Comparison of ENCODE assay signal across 1 cellular context in the genomic region with DNA sequence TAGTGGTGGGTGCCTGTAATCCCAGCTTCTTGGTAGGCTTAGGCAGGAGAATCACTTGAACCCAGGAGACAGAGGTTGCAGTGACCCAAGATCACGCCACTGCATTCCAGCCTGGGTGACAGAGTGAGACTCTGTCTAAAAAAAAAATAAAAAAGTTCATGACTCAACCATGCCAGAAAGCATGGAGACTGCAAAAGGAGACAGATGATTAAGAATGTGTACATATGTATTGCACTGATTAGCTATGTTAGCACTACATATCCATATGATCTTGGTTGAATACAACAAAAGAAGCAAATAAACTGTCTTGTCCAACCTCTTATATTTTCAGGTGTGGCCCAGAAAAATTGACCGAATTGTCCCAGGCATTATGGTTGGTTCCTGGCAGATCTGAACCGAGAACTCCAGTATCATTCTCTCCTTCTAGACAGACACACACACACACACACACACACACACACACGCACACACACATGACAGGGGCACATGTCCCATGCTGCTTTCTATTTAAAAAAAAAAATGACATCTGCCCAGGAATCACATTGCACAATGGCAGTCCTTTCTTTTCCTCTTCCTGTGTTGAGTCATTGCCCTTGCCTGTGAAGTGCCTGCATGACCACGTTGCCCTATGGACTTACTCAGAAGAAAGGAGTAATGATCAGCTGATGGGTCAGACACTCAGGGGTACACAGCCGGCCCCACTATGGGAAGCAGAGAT.
TF ChIP-seq lines count a peak whose summit lies in the region.

No MANE protein-coding gene starts in this region.

TF ChIP-seq in HepG2, 621 proteins besides CTCF, POLR2A, EP300 and RAD21 (continued from another document and continues in another):
- TF ChIP-seq ZNF691 (CRISPR knock-in tag; IDR thresholded peaks at IDR 0.05; ENCODE audit: borderline replicate concordance, low read depth) (no peak), ZNF549 (CRISPR knock-in tag; IDR thresholded peaks at IDR 0.05) (no peak), SIN3B (IDR thresholded peaks at IDR 0.05; ENCODE audit: low read length) (no peak), PHF20 (CRISPR knock-in tag; IDR thresholded peaks at IDR 0.05) (no peak), RFXAP (CRISPR knock-in tag; IDR thresholded peaks at IDR 0.05; ENCODE audit: borderline replicate concordance) (no peak), ZBTB43 (CRISPR knock-in tag; conservative IDR thresholded peaks at IDR 0.05) (no peak), ZNF891 (CRISPR knock-in tag; IDR thresholded peaks at IDR 0.05) (no peak), ZNF841 (CRISPR knock-in tag; IDR thresholded peaks at IDR 0.05; ENCODE audit: borderline replicate concordance) (no peak), REST (IDR thresholded peaks at IDR 0.05; ENCODE audit: borderline replicate concordance in 1 of 2, low read depth in 1 of 2, low read length in 2 of 2) (peak in 1 of 2 experiments; percentile 41; a peak in 1 of 4 replicates), ZNF274 (CRISPR knock-in tag; IDR thresholded peaks at IDR 0.05) (no peak), ZNF761 (CRISPR knock-in tag; conservative IDR thresholded peaks at IDR 0.05) (no peak), ZFAT (CRISPR knock-in tag; conservative IDR thresholded peaks at IDR 0.05) (no peak), ZNF543 (CRISPR knock-in tag; IDR thresholded peaks at IDR 0.05) (no peak), ZNF256 (CRISPR knock-in tag; conservative IDR thresholded peaks at IDR 0.05) (no peak), ZBTB8A (CRISPR knock-in tag; IDR thresholded peaks at IDR 0.05; ENCODE audit: borderline replicate concordance, low read depth) (no peak)
- TF ChIP-seq, protein P1, sequence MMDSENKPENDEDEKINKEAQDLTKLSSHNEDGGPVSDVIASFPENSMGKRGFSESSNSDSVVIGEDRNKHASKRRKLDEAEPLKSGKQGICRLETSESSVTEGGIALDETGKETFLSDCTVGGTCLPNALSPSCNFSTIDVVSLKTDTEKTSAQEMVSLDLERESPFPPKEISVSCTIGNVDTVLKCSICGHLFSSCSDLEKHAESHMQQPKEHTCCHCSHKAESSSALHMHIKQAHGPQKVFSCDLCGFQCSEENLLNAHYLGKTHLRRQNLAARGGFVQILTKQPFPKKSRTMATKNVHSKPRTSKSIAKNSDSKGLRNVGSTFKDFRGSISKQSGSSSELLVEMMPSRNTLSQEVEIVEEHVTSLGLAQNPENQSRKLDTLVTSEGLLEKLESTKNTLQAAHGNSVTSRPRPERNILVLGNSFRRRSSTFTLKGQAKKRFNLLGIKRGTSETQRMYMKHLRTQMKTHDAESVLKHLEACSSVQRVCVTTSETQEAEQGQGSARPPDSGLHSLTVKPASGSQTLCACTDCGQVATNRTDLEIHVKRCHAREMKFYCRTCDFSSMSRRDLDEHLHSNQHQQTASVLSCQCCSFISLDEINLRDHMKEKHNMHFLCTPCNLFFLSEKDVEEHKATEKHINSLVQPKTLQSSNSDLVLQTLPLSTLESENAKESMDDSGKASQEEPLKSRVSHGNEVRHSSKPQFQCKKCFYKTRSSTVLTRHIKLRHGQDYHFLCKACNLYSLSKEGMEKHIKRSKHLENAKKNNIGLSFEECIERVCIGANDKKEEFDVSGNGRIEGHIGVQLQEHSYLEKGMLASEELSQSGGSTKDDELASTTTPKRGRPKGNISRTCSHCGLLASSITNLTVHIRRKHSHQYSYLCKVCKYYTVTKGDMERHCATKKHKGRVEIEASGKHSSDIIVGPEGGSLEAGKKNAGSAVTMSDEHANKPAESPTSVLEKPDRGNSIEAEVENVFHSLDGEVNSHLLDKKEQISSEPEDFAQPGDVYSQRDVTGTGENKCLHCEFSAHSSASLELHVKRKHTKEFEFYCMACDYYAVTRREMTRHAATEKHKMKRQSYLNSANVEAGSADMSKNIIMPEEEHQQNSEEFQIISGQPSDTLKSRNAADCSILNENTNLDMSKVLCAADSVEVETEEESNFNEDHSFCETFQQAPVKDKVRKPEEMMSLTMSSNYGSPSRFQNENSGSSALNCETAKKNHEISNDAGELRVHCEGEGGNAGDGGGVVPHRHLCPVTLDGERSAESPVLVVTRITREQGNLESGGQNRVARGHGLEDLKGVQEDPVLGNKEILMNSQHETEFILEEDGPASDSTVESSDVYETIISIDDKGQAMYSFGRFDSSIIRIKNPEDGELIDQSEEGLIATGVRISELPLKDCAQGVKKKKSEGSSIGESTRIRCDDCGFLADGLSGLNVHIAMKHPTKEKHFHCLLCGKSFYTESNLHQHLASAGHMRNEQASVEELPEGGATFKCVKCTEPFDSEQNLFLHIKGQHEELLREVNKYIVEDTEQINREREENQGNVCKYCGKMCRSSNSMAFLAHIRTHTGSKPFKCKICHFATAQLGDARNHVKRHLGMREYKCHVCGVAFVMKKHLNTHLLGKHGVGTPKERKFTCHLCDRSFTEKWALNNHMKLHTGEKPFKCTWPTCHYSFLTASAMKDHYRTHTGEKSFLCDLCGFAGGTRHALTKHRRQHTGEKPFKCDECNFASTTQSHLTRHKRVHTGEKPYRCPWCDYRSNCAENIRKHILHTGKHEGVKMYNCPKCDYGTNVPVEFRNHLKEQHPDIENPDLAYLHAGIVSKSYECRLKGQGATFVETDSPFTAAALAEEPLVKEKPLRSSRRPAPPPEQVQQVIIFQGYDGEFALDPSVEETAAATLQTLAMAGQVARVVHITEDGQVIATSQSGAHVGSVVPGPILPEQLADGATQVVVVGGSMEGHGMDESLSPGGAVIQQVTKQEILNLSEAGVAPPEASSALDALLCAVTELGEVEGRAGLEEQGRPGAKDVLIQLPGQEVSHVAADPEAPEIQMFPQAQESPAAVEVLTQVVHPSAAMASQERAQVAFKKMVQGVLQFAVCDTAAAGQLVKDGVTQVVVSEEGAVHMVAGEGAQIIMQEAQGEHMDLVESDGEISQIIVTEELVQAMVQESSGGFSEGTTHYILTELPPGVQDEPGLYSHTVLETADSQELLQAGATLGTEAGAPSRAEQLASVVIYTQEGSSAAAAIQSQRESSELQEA (CRISPR knock-in tag; IDR thresholded peaks at IDR 0.05; ENCODE audit: not compliant biosample characterization), result no peak
- TF ChIP-seq, protein P2, sequence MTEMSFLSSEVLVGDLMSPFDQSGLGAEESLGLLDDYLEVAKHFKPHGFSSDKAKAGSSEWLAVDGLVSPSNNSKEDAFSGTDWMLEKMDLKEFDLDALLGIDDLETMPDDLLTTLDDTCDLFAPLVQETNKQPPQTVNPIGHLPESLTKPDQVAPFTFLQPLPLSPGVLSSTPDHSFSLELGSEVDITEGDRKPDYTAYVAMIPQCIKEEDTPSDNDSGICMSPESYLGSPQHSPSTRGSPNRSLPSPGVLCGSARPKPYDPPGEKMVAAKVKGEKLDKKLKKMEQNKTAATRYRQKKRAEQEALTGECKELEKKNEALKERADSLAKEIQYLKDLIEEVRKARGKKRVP (CRISPR knock-in tag; IDR thresholded peaks at IDR 0.05), result peak in 1 of 2 experiments; percentile 84; a peak in 2 of 4 replicates
- TF ChIP-seq, protein P3, sequence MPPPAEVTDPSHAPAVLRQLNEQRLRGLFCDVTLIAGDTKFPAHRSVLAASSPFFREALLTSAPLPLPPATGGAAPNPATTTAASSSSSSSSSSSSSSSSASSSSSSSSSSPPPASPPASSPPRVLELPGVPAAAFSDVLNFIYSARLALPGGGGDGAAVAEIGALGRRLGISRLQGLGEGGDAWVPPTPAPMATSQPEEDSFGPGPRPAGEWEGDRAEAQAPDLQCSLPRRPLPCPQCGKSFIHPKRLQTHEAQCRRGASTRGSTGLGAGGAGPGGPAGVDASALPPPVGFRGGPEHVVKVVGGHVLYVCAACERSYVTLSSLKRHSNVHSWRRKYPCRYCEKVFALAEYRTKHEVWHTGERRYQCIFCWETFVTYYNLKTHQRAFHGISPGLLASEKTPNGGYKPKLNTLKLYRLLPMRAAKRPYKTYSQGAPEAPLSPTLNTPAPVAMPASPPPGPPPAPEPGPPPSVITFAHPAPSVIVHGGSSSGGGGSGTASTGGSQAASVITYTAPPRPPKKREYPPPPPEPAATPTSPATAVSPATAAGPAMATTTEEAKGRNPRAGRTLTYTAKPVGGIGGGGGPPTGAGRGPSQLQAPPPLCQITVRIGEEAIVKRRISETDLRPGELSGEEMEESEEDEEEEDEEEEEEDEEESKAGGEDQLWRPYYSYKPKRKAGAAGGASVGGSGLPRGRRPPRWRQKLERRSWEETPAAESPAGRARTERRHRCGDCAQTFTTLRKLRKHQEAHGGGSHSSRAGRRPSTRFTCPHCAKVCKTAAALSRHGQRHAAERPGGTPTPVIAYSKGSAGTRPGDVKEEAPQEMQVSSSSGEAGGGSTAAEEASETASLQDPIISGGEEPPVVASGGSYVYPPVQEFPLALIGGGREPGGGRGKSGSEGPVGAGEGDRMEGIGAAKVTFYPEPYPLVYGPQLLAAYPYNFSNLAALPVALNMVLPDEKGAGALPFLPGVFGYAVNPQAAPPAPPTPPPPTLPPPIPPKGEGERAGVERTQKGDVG (CRISPR knock-in tag; IDR thresholded peaks at IDR 0.05; ENCODE audit: borderline replicate concordance), result no peak
- TF ChIP-seq, protein P4, sequence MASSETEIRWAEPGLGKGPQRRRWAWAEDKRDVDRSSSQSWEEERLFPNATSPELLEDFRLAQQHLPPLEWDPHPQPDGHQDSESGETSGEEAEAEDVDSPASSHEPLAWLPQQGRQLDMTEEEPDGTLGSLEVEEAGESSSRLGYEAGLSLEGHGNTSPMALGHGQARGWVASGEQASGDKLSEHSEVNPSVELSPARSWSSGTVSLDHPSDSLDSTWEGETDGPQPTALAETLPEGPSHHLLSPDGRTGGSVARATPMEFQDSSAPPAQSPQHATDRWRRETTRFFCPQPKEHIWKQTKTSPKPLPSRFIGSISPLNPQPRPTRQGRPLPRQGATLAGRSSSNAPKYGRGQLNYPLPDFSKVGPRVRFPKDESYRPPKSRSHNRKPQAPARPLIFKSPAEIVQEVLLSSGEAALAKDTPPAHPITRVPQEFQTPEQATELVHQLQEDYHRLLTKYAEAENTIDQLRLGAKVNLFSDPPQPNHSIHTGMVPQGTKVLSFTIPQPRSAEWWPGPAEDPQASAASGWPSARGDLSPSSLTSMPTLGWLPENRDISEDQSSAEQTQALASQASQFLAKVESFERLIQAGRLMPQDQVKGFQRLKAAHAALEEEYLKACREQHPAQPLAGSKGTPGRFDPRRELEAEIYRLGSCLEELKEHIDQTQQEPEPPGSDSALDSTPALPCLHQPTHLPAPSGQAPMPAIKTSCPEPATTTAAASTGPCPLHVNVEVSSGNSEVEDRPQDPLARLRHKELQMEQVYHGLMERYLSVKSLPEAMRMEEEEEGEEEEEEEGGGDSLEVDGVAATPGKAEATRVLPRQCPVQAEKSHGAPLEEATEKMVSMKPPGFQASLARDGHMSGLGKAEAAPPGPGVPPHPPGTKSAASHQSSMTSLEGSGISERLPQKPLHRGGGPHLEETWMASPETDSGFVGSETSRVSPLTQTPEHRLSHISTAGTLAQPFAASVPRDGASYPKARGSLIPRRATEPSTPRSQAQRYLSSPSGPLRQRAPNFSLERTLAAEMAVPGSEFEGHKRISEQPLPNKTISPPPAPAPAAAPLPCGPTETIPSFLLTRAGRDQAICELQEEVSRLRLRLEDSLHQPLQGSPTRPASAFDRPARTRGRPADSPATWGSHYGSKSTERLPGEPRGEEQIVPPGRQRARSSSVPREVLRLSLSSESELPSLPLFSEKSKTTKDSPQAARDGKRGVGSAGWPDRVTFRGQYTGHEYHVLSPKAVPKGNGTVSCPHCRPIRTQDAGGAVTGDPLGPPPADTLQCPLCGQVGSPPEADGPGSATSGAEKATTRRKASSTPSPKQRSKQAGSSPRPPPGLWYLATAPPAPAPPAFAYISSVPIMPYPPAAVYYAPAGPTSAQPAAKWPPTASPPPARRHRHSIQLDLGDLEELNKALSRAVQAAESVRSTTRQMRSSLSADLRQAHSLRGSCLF (CRISPR knock-in tag; IDR thresholded peaks at IDR 0.05; ENCODE audit: borderline replicate concordance), result no peak
- TF ChIP-seq, protein P5, sequence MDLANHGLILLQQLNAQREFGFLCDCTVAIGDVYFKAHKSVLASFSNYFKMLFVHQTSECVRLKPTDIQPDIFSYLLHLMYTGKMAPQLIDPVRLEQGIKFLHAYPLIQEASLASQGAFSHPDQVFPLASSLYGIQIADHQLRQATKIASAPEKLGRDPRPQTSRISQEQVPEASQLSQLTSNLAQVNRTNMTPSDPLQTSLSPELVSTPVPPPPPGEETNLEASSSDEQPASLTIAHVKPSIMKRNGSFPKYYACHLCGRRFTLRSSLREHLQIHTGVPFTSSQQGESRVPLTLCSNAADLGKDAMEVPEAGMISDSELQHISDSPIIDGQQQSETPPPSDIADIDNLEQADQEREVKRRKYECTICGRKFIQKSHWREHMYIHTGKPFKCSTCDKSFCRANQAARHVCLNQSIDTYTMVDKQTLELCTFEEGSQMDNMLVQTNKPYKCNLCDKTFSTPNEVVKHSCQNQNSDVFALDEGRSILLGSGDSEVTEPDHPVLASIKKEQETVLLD (CRISPR knock-in tag; IDR thresholded peaks at IDR 0.05; ENCODE audit: low read depth), result no peak
